ENCODE assay signal across 20 cellular contexts in genomic region chr16:70608516-70608915, GRCh38. TPM values are rescaled to one million over a fixed set of nuclear protein-coding genes. Genes with fewer than 3 reads are reported as not detected.
"Had no signal": no experiment of that assay in that cellular context is flagged by ENCODE, and none has a peak within 500 bp of the region (broad histone marks: within the 10 kb centered on the region; RNA-seq: fewer than 3 reads in every experiment).

No MANE protein-coding gene starts in this region.

- H3K36me3 Mint-ChIP-seq: immature natural killer cell had no signal

- ATAC-seq: activated naive CD8-positive, alpha-beta T cell treated with anti-CD3 and anti-CD28 coated beads, Interleukin-2, amount 50 U/mL, for 24 hours; left colon had no signal

- H3K9me3 ChIP-seq: esophagus muscularis mucosa, tibial nerve, uterus had no signal

- H3K4me1 Mint-ChIP-seq: activated naive CD8-positive, alpha-beta T cell treated with anti-CD3 and anti-CD28 coated beads, Interleukin-2, amount 50 U/mL, for 24 hours; immature natural killer cell had no signal

- H3K4me3 ChIP-seq: cardiac muscle cell, dorsolateral prefrontal cortex, esophagus muscularis mucosa, lung, tibial nerve, uterus had no signal

- H3K27me3 ChIP-seq: cardiac muscle cell, dorsolateral prefrontal cortex, esophagus muscularis mucosa, tibial nerve, uterus had no signal

- DNase-seq: activated CD4-positive, alpha-beta T cell treated with anti-CD3 and anti-CD28 coated beads, Interleukin-2, amount 50 U/mL, for 1 hour; activated CD8-positive, alpha-beta memory T cell treated with anti-CD3 and anti-CD28 coated beads for 24 hours; activated naive CD4-positive, alpha-beta T cell treated with Interleukin-2 at 50 U/mL for 16 hours; activated naive CD8-positive, alpha-beta T cell treated with anti-CD3 and anti-CD28 coated beads, Interleukin-2, amount 50 U/mL, for 24 hours; aorta; immature natural killer cell; left colon; midbrain; stimulated activated CD4-positive, alpha-beta T cell treated with anti-CD3 and anti-CD28 coated beads, Interleukin-15, amount 100 ng/mL, for 24 hours; stimulated activated CD4-positive, alpha-beta T cell treated with anti-CD3 and anti-CD28 coated beads, Interleukin-4, amount 100 ng/mL, for 1 hour; stimulated activated naive CD4-positive, alpha-beta T cell; substantia nigra; uterus had no signal

- H3K9me3 Mint-ChIP-seq: activated naive CD8-positive, alpha-beta T cell treated with anti-CD3 and anti-CD28 coated beads, Interleukin-2, amount 50 U/mL, for 24 hours; immature natural killer cell; T-helper 2 cell treated with Interferon-gamma antibody and Interleukin-4, amounts not matched to agents 5 μg/mL and 100 μg/mL, for 36 hours had no signal

- H3K4me3 Mint-ChIP-seq: activated naive CD8-positive, alpha-beta T cell treated with anti-CD3 and anti-CD28 coated beads, Interleukin-2, amount 50 U/mL, for 24 hours; immature natural killer cell; T-helper 2 cell treated with Interferon-gamma antibody and Interleukin-4, amounts not matched to agents 5 μg/mL and 100 μg/mL, for 36 hours had no signal

- H3K4me1 ChIP-seq: parathyroid adenoma, uterus had no signal

- H3K36me3 ChIP-seq: cardiac muscle cell, esophagus muscularis mucosa, uterus had no signal

- H3K27ac Mint-ChIP-seq: activated naive CD8-positive, alpha-beta T cell treated with anti-CD3 and anti-CD28 coated beads, Interleukin-2, amount 50 U/mL, for 24 hours; immature natural killer cell; T-helper 2 cell treated with Interferon-gamma antibody and Interleukin-4, amounts not matched to agents 5 μg/mL and 100 μg/mL, for 36 hours had no signal

- H3K27me3 Mint-ChIP-seq: activated naive CD8-positive, alpha-beta T cell treated with anti-CD3 and anti-CD28 coated beads, Interleukin-2, amount 50 U/mL, for 24 hours had no signal

- H3K27ac ChIP-seq: cardiac muscle cell, dorsolateral prefrontal cortex, esophagus muscularis mucosa, parathyroid adenoma, uterus had no signal

RNA-seq across cellular contexts. Expression of gene IL34, which starts 37.8 kb away (rescaled TPM):
- total RNA-seq: cardiac muscle cell had no signal
- polyA plus RNA-seq: cardiac muscle cell, immature natural killer cell had no signal
